Comparison of ENCODE assay signal across 8 cellular contexts in genomic region chr20:40809361-40809760, GRCh38.
"Had no signal": no experiment of that assay in that cellular context is flagged by ENCODE, and none has a peak within 500 bp of the region (broad histone marks: within the 10 kb centered on the region; RNA-seq: fewer than 3 reads in every experiment).

No MANE protein-coding gene starts in this region.

- H3K4me1 Mint-ChIP-seq: IgD-negative memory B cell had no signal

- H3K4me3 ChIP-seq: K562 had no signal

- FAIRE-seq: HepG2, HTR-8/SVneo, K562 had no signal

- H3K27ac ChIP-seq: HL-60 had no signal

- ATAC-seq: HepG2, K562 had no signal

- H3K4me3 Mint-ChIP-seq: IgD-negative memory B cell had no signal

- DNase-seq: IMR-90, KBM-7, KG1 had no signal

- H3K27ac Mint-ChIP-seq: IgD-negative memory B cell had no signal

- H3K36me3 Mint-ChIP-seq: IgD-negative memory B cell had no signal
